ENCODE assay signal across 1 cellular context in the genomic region with DNA sequence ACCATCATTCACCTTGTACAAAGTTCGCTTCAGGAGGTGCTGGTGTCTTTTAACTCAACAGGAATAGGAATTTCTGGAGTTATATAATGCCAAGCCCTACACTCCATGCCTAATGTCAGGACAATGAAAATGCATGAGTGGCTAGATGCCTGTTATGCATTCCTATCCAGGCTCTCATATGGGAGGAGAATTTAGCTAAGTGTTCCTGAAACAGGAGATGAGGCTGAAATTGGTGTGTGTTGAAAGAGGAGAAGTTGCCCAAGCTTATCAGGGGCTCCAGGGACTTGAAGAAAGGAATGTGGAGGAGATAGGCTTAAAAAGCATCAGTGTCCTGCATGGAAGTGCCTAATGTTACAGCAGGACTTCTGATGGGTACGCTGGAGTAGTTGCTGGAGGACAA.
TF ChIP-seq lines count a peak whose summit lies in the region.

No MANE protein-coding gene starts in this region.

TF ChIP-seq in IMR-90, 13 proteins besides CTCF, POLR2A, EP300 and RAD21 (continued from another document):
- TF ChIP-seq ELK1 (IDR thresholded peaks at IDR 0.05; ENCODE audit: borderline replicate concordance, low read depth, low read length) (no peak), RCOR1 (IDR thresholded peaks at IDR 0.05; ENCODE audit: insufficient replicate concordance, low read length) (no peak), RFX5 (IDR thresholded peaks at IDR 0.05; ENCODE audit: low read depth, low read length) (no peak), CHD1 (IDR thresholded peaks at IDR 0.05; ENCODE audit: low read depth, low read length) (no peak), CEBPB (IDR thresholded peaks at IDR 0.05; ENCODE audit: low read depth, low read length) (no peak)
